ENCODE assay signal across 23 cellular contexts in the genomic region with DNA sequence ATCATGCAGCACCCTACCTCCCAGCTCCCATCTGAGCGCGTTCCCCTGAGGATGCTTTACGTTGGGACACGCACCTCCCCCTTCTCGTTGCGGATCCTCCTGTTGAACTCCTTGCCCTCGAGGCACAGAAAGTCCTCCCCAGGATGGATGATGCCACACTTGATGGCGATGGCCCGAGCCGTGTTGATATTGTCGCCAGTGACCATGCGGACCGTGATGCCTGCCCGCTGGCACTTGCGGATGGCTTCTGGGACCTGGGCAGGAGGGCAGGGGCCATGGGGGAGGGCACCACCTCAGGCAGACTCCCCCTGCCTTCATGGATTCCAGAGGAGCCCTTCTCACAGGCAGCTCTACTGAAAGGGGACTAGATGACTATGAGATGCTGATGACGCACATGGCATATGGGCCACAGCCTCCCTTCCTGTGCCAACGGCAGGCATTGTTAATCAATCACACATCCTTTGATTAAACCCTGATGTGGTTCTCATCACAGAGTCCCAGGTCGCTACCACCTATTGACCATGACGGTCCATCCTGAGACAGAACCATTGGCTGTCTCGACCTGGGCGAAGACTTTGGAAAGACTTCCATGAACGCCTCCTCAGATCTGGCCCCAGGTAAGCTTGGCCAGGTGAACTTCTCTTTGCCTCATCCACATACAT. TPM values are rescaled to one million over a fixed set of nuclear protein-coding genes. Genes with fewer than 3 reads are reported as not detected.
"Had no signal": no experiment of that assay in that cellular context is flagged by ENCODE, and none has a peak within 500 bp of the region (broad histone marks: within the 10 kb centered on the region; RNA-seq: fewer than 3 reads in every experiment).

No MANE protein-coding gene starts in this region.

- H3K4me1 ChIP-seq: body of pancreas, pancreas had no signal

- H3K4me3 ChIP-seq: body of pancreas, cardiac muscle cell, pancreas, tibial artery had no signal

- H3K4me3 Mint-ChIP-seq: activated B cell treated with CpG ODN at 0.5 μM for 24 hours; activated CD4-positive, alpha-beta memory T cell treated with anti-CD3 and anti-CD28 coated beads for 36 hours; activated naive CD4-positive, alpha-beta T cell treated with anti-CD3 and anti-CD28 coated beads, Interleukin-2, amount 10 ng/mL, durations not matched to agents 7 days and 5 days; natural killer cell treated with Interleukin-12 subunit alpha and Interleukin-12 subunit beta and Interleukin-15 and Interleukin-18, amount 100 ng/mL, for 72 hours; stimulated activated naive CD8-positive, alpha-beta T cell treated with anti-CD3 and anti-CD28 coated beads, Interleukin-15, Interleukin-2, amounts not matched to agents 100 ng/mL and 50 ng/mL, for 24 hours had no signal

- H3K9me3 Mint-ChIP-seq: activated B cell treated with CpG ODN at 0.5 μM for 24 hours; activated CD4-positive, alpha-beta memory T cell treated with anti-CD3 and anti-CD28 coated beads for 36 hours; activated naive CD4-positive, alpha-beta T cell treated with anti-CD3 and anti-CD28 coated beads, Interleukin-2, amount 10 ng/mL, durations not matched to agents 7 days and 5 days; natural killer cell treated with Interleukin-12 subunit alpha and Interleukin-12 subunit beta and Interleukin-15 and Interleukin-18, amount 100 ng/mL, for 72 hours; stimulated activated naive CD8-positive, alpha-beta T cell treated with anti-CD3 and anti-CD28 coated beads, Interleukin-15, Interleukin-2, amounts not matched to agents 100 ng/mL and 50 ng/mL, for 24 hours had no signal

- H3K27ac ChIP-seq: body of pancreas, cardiac muscle cell, neutrophil, pancreas, tibial artery had no signal

- H3K36me3 Mint-ChIP-seq: activated CD4-positive, alpha-beta memory T cell treated with anti-CD3 and anti-CD28 coated beads for 36 hours; activated naive CD4-positive, alpha-beta T cell treated with anti-CD3 and anti-CD28 coated beads, Interleukin-2, amount 10 ng/mL, durations not matched to agents 7 days and 5 days; natural killer cell treated with Interleukin-12 subunit alpha and Interleukin-12 subunit beta and Interleukin-15 and Interleukin-18, amount 100 ng/mL, for 72 hours had no signal

- H3K4me1 Mint-ChIP-seq: activated naive CD4-positive, alpha-beta T cell treated with anti-CD3 and anti-CD28 coated beads, Interleukin-2, amount 10 ng/mL, durations not matched to agents 7 days and 5 days had no signal

- H3K36me3 ChIP-seq: cardiac muscle cell, neutrophil, pancreas, tibial artery had no signal

- H3K27me3 Mint-ChIP-seq: activated B cell treated with CpG ODN at 0.5 μM for 24 hours had no signal

- ATAC-seq: body of pancreas; left ventricle myocardium superior; natural killer cell treated with Interleukin-12 subunit alpha and Interleukin-12 subunit beta and Interleukin-15 and Interleukin-18, amount 100 ng/mL, for 72 hours; pancreas; right cardiac atrium had no signal

- H3K9me3 ChIP-seq: body of pancreas, neutrophil, pancreas, tibial artery had no signal

- DNase-seq: activated B cell treated with CpG ODN at 0.5 μM for 24 hours; activated CD4-positive, alpha-beta memory T cell treated with anti-CD3 and anti-CD28 coated beads for 36 hours; activated CD4-positive, alpha-beta T cell treated with anti-CD3 and anti-CD28 coated beads for 48 hours; activated effector memory CD4-positive, alpha-beta T cell treated with Interleukin-2 at 50 U/mL for 16 hours; activated naive CD4-positive, alpha-beta T cell treated with anti-CD3 and anti-CD28 coated beads, Interleukin-2, amount 10 ng/mL, durations not matched to agents 7 days and 5 days; activated T-cell treated with anti-CD3 and anti-CD28 coated beads, Interleukin-2, amount 50 U/mL, for 48 hours; body of pancreas; effector CD8-positive, alpha-beta T cell; hippocampal formation; left ventricle myocardium superior; right cardiac atrium; stimulated activated CD4-positive, alpha-beta T cell treated with anti-CD3 and anti-CD28 coated beads, Interleukin-12 subunit alpha, Interleukin-12 subunit beta, amount 100 ng/mL, for 4 hours; stimulated activated CD4-positive, alpha-beta T cell treated with anti-CD3 and anti-CD28 coated beads, Interleukin-4, amount 100 ng/mL, for 4 hours; T-helper 9 cell had no signal

- H3K27me3 ChIP-seq: body of pancreas, cardiac muscle cell, pancreas had no signal

- H3K27ac Mint-ChIP-seq: activated B cell treated with CpG ODN at 0.5 μM for 24 hours; activated CD4-positive, alpha-beta memory T cell treated with anti-CD3 and anti-CD28 coated beads for 36 hours; activated naive CD4-positive, alpha-beta T cell treated with anti-CD3 and anti-CD28 coated beads, Interleukin-2, amount 10 ng/mL, durations not matched to agents 7 days and 5 days; natural killer cell treated with Interleukin-12 subunit alpha and Interleukin-12 subunit beta and Interleukin-15 and Interleukin-18, amount 100 ng/mL, for 72 hours; stimulated activated naive CD8-positive, alpha-beta T cell treated with anti-CD3 and anti-CD28 coated beads, Interleukin-15, Interleukin-2, amounts not matched to agents 100 ng/mL and 50 ng/mL, for 24 hours had no signal

RNA-seq across cellular contexts. Expression of a gene that starts 57.7 kb away (rescaled TPM):
- total RNA-seq: frontal cortex, left ventricle myocardium superior, pulmonary artery endothelial cell, right cardiac atrium, urinary bladder had no signal
